ENCODE assay signal across 1 cellular context in the genomic region with DNA sequence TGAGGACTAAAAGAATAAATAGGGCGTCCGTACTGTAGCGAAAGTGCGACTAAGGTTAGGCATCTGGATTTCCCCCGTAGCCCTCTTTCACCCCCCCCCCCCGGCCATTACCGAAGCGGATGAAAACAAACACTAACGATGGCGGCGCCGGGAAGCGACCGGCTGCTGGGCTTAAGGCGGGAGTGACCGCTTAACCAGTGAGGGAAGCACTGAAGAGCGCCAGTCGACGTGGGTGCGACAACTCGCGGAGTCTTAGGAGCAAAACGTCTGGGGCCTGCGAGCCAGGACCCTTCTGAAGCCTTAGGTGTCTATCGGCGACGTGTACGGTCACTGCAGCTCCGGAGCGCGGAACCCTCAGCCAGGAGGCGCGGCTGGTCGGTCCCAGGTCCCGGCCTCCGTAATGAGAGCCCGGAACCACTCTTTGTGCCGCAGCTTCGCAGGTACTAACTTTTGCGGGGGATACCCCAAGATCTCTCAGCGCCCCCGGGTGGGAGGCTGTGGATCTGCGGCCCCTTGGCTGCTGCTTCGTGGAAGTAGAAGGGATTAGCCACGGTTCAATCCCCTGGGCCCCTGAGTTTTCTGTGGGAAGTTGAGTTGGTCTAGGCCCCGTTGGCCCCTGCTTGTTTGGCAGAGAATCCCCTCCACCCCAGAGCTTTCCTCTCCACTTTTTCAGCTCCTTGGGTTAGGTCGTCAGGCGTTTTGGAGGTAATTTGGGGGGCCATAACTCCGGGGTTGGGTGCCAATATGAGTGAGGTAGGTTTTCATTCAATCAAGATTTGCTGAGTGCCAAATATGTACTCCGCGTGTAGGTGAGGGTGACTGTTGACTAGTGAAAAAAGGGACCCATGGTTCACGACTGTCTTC.
TF ChIP-seq lines count a peak whose summit lies in the region.

A gene (plus strand): TSS at position 103 of the 864 bp plus-strand sequence. CDS start 26,739 bp downstream, outside the sequence.

TF ChIP-seq in K562, 482 proteins besides CTCF, POLR2A, EP300 and RAD21 (continued from another document and continues in another):
- TF ChIP-seq, protein P1, sequence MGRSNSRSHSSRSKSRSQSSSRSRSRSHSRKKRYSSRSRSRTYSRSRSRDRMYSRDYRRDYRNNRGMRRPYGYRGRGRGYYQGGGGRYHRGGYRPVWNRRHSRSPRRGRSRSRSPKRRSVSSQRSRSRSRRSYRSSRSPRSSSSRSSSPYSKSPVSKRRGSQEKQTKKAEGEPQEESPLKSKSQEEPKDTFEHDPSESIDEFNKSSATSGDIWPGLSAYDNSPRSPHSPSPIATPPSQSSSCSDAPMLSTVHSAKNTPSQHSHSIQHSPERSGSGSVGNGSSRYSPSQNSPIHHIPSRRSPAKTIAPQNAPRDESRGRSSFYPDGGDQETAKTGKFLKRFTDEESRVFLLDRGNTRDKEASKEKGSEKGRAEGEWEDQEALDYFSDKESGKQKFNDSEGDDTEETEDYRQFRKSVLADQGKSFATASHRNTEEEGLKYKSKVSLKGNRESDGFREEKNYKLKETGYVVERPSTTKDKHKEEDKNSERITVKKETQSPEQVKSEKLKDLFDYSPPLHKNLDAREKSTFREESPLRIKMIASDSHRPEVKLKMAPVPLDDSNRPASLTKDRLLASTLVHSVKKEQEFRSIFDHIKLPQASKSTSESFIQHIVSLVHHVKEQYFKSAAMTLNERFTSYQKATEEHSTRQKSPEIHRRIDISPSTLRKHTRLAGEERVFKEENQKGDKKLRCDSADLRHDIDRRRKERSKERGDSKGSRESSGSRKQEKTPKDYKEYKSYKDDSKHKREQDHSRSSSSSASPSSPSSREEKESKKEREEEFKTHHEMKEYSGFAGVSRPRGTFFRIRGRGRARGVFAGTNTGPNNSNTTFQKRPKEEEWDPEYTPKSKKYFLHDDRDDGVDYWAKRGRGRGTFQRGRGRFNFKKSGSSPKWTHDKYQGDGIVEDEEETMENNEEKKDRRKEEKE (IDR thresholded peaks at IDR 0.05; ENCODE audit: borderline replicate concordance in 1 of 2, control insufficient read depth in 1 of 2, low read depth in 2 of 2, low read length in 1 of 2) = no peak
- TF ChIP-seq XRCC5 (IDR thresholded peaks at IDR 0.05; ENCODE audit: low read depth, low read length) (no peak; the same call in none of the 2 replicates), ELF4 (CRISPR knock-in tag; IDR thresholded peaks at IDR 0.05) (no peak), NFATC3 (IDR thresholded peaks at IDR 0.05) (no peak), CHCHD3 (CRISPR knock-in tag; IDR thresholded peaks at IDR 0.05) (no peak), ZNF311 (CRISPR knock-in tag; IDR thresholded peaks at IDR 0.05) (no peak), RBM15 (IDR thresholded peaks at IDR 0.05; ENCODE audit: insufficient read depth, low read length) (no peak), MXI1 (IDR thresholded peaks at IDR 0.05; ENCODE audit: low read depth, low read length) (no peak), ZNF830 (CRISPR knock-in tag; IDR thresholded peaks at IDR 0.05) (no peak), RBM34 (IDR thresholded peaks at IDR 0.05; ENCODE audit: borderline replicate concordance, insufficient read depth, low read length) (no peak), ZNF431 (CRISPR knock-in tag; IDR thresholded peaks at IDR 0.05) (no peak), ZBTB17 (CRISPR knock-in tag; IDR thresholded peaks at IDR 0.05) (peak; percentile 64; the same call in 1 of the 2 replicates), EHMT2 (IDR thresholded peaks at IDR 0.05) (no peak), ELF1 (tag; IDR thresholded peaks at IDR 0.05) (peak; percentile 52), SREBF2 (CRISPR knock-in tag; IDR thresholded peaks at IDR 0.05) (no peak), ZNF232 (CRISPR knock-in tag; IDR thresholded peaks at IDR 0.05) (no peak; the same call in 1 of the 2 replicates), CXXC5 (CRISPR knock-in tag; IDR thresholded peaks at IDR 0.05) (no peak; the same call in none of the 2 replicates), ZNF12 (CRISPR knock-in tag; IDR thresholded peaks at IDR 0.05) (peak; percentile 71), BRF1 (IDR thresholded peaks at IDR 0.05; ENCODE audit: borderline replicate concordance, extremely low read depth, insufficient read length) (no peak), ZNF217 (CRISPR knock-in tag; IDR thresholded peaks at IDR 0.05) (no peak), CREM (IDR thresholded peaks at IDR 0.05; ENCODE audit: low read depth) (no peak; the same call in none of the 2 replicates), KLF13 (tag; IDR thresholded peaks at IDR 0.05; ENCODE audit: borderline replicate concordance, low read depth) (no peak; the same call in 1 of the 2 replicates), BACH1 (tag; IDR thresholded peaks at IDR 0.05) (no peak), SIN3B (IDR thresholded peaks at IDR 0.05; ENCODE audit: low read depth) (peak; percentile 39; the same call in 1 of the 2 replicates), ZNF124 (CRISPR knock-in tag; IDR thresholded peaks at IDR 0.05) (no peak), NFE2 (IDR thresholded peaks at IDR 0.05; ENCODE audit: low read depth) (no peak), ZSCAN29 (IDR thresholded peaks at IDR 0.05) (no peak), SMAD2 (IDR thresholded peaks at IDR 0.05; ENCODE audit: low read depth, low read length) (no peak)
- TF ChIP-seq, protein P2, sequence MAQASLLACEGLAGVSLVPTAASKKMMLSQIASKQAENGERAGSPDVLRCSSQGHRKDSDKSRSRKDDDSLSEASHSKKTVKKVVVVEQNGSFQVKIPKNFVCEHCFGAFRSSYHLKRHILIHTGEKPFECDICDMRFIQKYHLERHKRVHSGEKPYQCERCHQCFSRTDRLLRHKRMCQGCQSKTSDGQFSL (CRISPR knock-in tag; IDR thresholded peaks at IDR 0.05) = peak; percentile 96
- TF ChIP-seq, protein P2 (tag; IDR thresholded peaks at IDR 0.05) = peak in 1 of 2 experiments; percentile 100; a peak in 2 of 4 replicates
- TF ChIP-seq, protein P3, sequence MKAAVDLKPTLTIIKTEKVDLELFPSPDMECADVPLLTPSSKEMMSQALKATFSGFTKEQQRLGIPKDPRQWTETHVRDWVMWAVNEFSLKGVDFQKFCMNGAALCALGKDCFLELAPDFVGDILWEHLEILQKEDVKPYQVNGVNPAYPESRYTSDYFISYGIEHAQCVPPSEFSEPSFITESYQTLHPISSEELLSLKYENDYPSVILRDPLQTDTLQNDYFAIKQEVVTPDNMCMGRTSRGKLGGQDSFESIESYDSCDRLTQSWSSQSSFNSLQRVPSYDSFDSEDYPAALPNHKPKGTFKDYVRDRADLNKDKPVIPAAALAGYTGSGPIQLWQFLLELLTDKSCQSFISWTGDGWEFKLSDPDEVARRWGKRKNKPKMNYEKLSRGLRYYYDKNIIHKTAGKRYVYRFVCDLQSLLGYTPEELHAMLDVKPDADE (conservative IDR thresholded peaks at IDR 0.05; ENCODE audit: control insufficient read depth, low read depth, low read length) = 0 out of 2 replicates have a peak, but pooled peaks have one; percentile 28
- TF ChIP-seq, protein P4, sequence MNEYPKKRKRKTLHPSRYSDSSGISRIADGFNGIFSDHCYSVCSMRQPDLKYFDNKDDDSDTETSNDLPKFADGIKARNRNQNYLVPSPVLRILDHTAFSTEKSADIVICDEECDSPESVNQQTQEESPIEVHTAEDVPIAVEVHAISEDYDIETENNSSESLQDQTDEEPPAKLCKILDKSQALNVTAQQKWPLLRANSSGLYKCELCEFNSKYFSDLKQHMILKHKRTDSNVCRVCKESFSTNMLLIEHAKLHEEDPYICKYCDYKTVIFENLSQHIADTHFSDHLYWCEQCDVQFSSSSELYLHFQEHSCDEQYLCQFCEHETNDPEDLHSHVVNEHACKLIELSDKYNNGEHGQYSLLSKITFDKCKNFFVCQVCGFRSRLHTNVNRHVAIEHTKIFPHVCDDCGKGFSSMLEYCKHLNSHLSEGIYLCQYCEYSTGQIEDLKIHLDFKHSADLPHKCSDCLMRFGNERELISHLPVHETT (CRISPR knock-in tag; conservative IDR thresholded peaks at IDR 0.05 in 1 of 2, IDR thresholded peaks at IDR 0.05 in 1 of 2) = peak in 1 of 2 experiments; percentile 97; a peak in 2 of 4 replicates
- TF ChIP-seq, protein P5, sequence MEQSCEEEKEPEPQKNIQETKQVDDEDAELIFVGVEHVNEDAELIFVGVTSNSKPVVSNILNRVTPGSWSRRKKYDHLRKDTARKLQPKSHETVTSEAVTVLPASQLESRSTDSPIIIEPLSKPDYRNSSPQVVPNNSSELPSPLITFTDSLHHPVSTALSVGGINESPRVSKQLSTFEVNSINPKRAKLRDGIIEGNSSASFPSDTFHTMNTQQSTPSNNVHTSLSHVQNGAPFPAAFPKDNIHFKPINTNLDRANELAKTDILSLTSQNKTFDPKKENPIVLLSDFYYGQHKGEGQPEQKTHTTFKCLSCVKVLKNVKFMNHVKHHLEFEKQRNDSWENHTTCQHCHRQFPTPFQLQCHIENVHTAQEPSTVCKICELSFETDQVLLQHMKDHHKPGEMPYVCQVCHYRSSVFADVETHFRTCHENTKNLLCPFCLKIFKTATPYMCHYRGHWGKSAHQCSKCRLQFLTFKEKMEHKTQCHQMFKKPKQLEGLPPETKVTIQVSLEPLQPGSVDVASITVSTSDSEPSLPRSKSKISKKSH (CRISPR knock-in tag; IDR thresholded peaks at IDR 0.05) = no peak
- TF ChIP-seq, protein P6, sequence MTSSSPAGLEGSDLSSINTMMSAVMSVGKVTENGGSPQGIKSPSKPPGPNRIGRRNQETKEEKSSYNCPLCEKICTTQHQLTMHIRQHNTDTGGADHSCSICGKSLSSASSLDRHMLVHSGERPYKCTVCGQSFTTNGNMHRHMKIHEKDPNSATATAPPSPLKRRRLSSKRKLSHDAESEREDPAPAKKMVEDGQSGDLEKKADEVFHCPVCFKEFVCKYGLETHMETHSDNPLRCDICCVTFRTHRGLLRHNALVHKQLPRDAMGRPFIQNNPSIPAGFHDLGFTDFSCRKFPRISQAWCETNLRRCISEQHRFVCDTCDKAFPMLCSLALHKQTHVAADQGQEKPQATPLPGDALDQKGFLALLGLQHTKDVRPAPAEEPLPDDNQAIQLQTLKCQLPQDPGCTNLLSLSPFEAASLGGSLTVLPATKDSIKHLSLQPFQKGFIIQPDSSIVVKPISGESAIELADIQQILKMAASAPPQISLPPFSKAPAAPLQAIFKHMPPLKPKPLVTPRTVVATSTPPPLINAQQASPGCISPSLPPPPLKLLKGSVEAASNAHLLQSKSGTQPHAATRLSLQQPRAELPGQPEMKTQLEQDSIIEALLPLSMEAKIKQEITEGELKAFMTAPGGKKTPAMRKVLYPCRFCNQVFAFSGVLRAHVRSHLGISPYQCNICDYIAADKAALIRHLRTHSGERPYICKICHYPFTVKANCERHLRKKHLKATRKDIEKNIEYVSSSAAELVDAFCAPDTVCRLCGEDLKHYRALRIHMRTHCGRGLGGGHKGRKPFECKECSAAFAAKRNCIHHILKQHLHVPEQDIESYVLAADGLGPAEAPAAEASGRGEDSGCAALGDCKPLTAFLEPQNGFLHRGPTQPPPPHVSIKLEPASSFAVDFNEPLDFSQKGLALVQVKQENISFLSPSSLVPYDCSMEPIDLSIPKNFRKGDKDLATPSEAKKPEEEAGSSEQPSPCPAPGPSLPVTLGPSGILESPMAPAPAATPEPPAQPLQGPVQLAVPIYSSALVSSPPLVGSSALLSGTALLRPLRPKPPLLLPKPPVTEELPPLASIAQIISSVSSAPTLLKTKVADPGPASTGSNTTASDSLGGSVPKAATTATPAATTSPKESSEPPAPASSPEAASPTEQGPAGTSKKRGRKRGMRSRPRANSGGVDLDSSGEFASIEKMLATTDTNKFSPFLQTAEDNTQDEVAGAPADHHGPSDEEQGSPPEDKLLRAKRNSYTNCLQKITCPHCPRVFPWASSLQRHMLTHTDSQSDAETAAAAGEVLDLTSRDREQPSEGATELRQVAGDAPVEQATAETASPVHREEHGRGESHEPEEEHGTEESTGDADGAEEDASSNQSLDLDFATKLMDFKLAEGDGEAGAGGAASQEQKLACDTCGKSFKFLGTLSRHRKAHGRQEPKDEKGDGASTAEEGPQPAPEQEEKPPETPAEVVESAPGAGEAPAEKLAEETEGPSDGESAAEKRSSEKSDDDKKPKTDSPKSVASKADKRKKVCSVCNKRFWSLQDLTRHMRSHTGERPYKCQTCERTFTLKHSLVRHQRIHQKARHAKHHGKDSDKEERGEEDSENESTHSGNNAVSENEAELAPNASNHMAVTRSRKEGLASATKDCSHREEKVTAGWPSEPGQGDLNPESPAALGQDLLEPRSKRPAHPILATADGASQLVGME (CRISPR knock-in tag; IDR thresholded peaks at IDR 0.05) = no peak
- TF ChIP-seq, protein P7, sequence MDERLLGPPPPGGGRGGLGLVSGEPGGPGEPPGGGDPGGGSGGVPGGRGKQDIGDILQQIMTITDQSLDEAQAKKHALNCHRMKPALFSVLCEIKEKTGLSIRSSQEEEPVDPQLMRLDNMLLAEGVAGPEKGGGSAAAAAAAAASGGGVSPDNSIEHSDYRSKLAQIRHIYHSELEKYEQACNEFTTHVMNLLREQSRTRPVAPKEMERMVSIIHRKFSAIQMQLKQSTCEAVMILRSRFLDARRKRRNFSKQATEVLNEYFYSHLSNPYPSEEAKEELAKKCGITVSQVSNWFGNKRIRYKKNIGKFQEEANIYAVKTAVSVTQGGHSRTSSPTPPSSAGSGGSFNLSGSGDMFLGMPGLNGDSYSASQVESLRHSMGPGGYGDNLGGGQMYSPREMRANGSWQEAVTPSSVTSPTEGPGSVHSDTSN (CRISPR knock-in tag; IDR thresholded peaks at IDR 0.05; ENCODE audit: low read depth) = no peak
- TF ChIP-seq, protein P7 (tag; conservative IDR thresholded peaks at IDR 0.05; ENCODE audit: low read depth) = no peak
